ENCODE assay signal across 8 cellular contexts in the genomic region with DNA sequence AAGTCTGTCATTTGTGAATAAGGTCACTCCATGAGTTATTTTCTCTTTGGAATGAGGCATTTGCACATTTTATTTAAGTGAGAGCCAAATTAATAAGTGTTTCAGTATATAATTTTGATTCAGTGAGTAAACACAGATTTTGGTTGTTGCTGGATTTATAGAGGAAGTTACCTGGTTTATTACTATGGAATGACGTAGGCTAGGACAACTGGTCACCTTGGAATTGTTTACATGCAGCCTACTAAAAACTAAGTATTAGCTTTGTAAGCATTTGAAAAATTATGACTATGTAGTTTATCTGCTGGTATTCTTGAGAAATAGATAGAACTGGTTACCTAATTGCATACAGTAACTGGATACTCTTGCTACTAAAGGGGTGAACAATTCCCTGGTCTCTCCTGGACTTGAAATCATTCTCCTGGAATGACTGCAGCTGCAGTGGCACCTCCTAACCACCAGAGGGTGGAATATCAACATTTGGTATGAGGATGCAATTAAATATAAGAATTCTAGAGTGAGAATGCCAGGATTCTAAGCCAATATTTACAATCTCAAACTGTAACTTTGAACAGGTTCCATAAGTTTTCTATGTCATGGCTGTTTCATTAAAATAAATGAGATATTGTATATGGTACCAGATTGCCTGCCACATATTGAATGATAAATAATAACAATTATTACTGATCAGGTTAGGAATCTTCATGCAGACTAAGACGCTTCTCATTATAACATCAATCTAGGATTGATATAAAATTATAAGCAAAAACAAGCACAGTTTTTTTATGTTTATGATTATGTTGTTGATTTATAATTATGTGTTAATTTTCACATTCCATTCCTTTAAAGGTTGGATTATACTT. TPM values are rescaled to one million over a fixed set of nuclear protein-coding genes. Genes with fewer than 3 reads are reported as not detected.
A peak's percentile ranks its signal among the peaks of the same experiment; 100 is the strongest.
DNase-seq lines count a peak whose midpoint lies in the region; ATAC-seq, FAIRE-seq and TF ChIP-seq lines count a peak whose summit lies in the region.
"Had no signal": no experiment of that assay in that cellular context is flagged by ENCODE, and none has a peak within 500 bp of the region (broad histone marks: within the 10 kb centered on the region; RNA-seq: fewer than 3 reads in every experiment).

No MANE protein-coding gene starts in this region.

- TF ChIP-seq POLR2A in H1 (IDR thresholded peaks at IDR 0.05; ENCODE audit: control extremely low read depth in 1 of 2, low read depth in 2 of 2, low read length in 2 of 2): no peak
- no peak for TF ChIP-seq POLR2A in ovary (IDR thresholded peaks at IDR 0.05)

- H3K79me2 ChIP-seq in DOHH2 (ENCODE audit: control insufficient read depth, low read length) (no peaks in the 10 kb centered on the region), H1 (ENCODE audit: control insufficient read depth in 1 of 2, insufficient read depth in 2 of 2, low read length in 2 of 2) (no peaks in the 10 kb centered on the region)

- POLR2A ChIA-PET in RWPE1 (lab: Yijun Ruan, JAX; ENCODE audit: low non-redundant PET): no interaction called here
- POLR2A ChIA-PET in H1 (lab: Charles Lee; ENCODE audit: partially characterized antibody): no interaction called here
- POLR2A ChIA-PET in naive thymus-derived CD4-positive, alpha-beta T cell (lab: Charles Lee): no interaction called here

- H2BK12ac ChIP-seq in H1 (ENCODE audit: low read depth, low read length): no peak overlapping the region

- peak; percentile 62 for FAIRE-seq in H1 (lab: Jason Lieb, UNC)

- H3K9me3 Mint-ChIP-seq in naive thymus-derived CD4-positive, alpha-beta T cell: peaks cover 0 to 4% (median 0%) of the 10 kb centered on the region in 11 donors

- no peak overlapping the region for H4K5ac ChIP-seq in H1 (ENCODE audit: insufficient read length, low read depth, low read length)

- no peaks in the 10 kb centered on the region for H3K36me3 Mint-ChIP-seq in naive thymus-derived CD4-positive, alpha-beta T cell

- H4K20me1 ChIP-seq in DOHH2 (ENCODE audit: control insufficient read depth, insufficient read depth, low read depth, low read length) (no peaks in the 10 kb centered on the region), H1 (replicated peaks in 1 of 2; ENCODE audit: control insufficient read depth in 1 of 2, insufficient read depth in 2 of 2, low read length in 2 of 2) (no peaks in the 10 kb centered on the region)

- no peak overlapping the region for H4K91ac ChIP-seq in H1 (replicated peaks; ENCODE audit: insufficient read length, low read length)

- H3K27me3 ChIP-seq in DOHH2 (ENCODE audit: control insufficient read depth, low read length): no peaks in the 10 kb centered on the region
- no peaks in the 10 kb centered on the region for H3K27me3 ChIP-seq in H1 (replicated peaks in 1 of 4; ENCODE audit: control insufficient read depth in 3 of 4, extremely low read depth in 1 of 4, insufficient read depth in 3 of 4, low read length in 3 of 4)
- no peaks in the 10 kb centered on the region for H3K27me3 ChIP-seq in naive thymus-derived CD4-positive, alpha-beta T cell (ENCODE audit: control insufficient read depth in 2 of 2, insufficient read depth in 2 of 2, low read length in 2 of 2)
- no peaks in the 10 kb centered on the region for H3K27me3 ChIP-seq in ovary

- H3K4me2 ChIP-seq in DOHH2 (ENCODE audit: low read length) (no peak overlapping the region), H1 (ENCODE audit: insufficient read depth in 1 of 2, low read depth in 2 of 2, low read length in 2 of 2) (no peak overlapping the region)

- intact Hi-C loops in naive thymus-derived CD4-positive, alpha-beta T cell (cut with micrococcal nuclease): no loop called here
- intact Hi-C loops in ovary (cut with DNase I): no loop called here

- no peak overlapping the region for H2AK5ac ChIP-seq in H1 (ENCODE audit: low read depth, low read length)

- TF ChIP-seq EP300 in H1 (IDR thresholded peaks at IDR 0.05; ENCODE audit: borderline replicate concordance in 1 of 2, low read depth in 2 of 2, low read length in 2 of 2) (no peak), ovary (IDR thresholded peaks at IDR 0.05) (no peak)

- H3K9me3 ChIP-seq in DOHH2 (ENCODE audit: control insufficient read depth, insufficient read depth, low read length) (no peaks in the 10 kb centered on the region), H1 (ENCODE audit: insufficient read depth in 2 of 2, low read depth in 1 of 2, low read length in 1 of 2) (no peaks in the 10 kb centered on the region), ovary (no peaks in the 10 kb centered on the region)
- no peaks in the 10 kb centered on the region for H3K9me3 ChIP-seq in naive thymus-derived CD4-positive, alpha-beta T cell (ENCODE audit: control insufficient read depth in 2 of 3, low read length in 3 of 3)

- H3K79me1 ChIP-seq in H1 (ENCODE audit: low read depth, low read length): no peaks in the 10 kb centered on the region

- H3F3A ChIP-seq in DOHH2 (ENCODE audit: control insufficient read depth, insufficient read depth): no peaks in the 10 kb centered on the region

- H3K4me3 ChIP-seq in DOHH2 (ENCODE audit: low read length): no peak overlapping the region
- no peak overlapping the region for H3K4me3 ChIP-seq in H1 (ENCODE audit: extremely low read depth in 1 of 4, insufficient read depth in 2 of 4, low read depth in 3 of 4, low read length in 4 of 4)
- H3K4me3 ChIP-seq in naive thymus-derived CD4-positive, alpha-beta T cell (ENCODE audit: low read length): no peak overlapping the region
- H3K4me3 ChIP-seq in ovary: no peak overlapping the region

- no peaks in the 10 kb centered on the region for H3K4me1 Mint-ChIP-seq in naive thymus-derived CD4-positive, alpha-beta T cell

- TF ChIP-seq RAD21 in H1 (IDR thresholded peaks at IDR 0.05 in 1 of 2, conservative IDR thresholded peaks at IDR 0.05 in 1 of 2; ENCODE audit: low read depth in 2 of 2, low read length in 2 of 2): peak; percentile 69 to 75

- H3K4me1 ChIP-seq in DOHH2 (ENCODE audit: control insufficient read depth, low read length) (no peaks in the 10 kb centered on the region), H1 (replicated peaks in 1 of 4; ENCODE audit: control insufficient read depth in 3 of 4, insufficient read depth in 4 of 4, low read length in 3 of 4) (no peaks in the 10 kb centered on the region), ovary (ENCODE audit: insufficient read depth) (no peaks in the 10 kb centered on the region)
- H3K4me1 ChIP-seq in naive thymus-derived CD4-positive, alpha-beta T cell (ENCODE audit: control insufficient read depth in 2 of 2, insufficient read depth in 2 of 2, low read length in 2 of 2): no peaks in the 10 kb centered on the region

- H3K23ac ChIP-seq in H1 (ENCODE audit: insufficient read length): no peak overlapping the region

- no peak overlapping the region for H3K56ac ChIP-seq in H1 (replicated peaks; ENCODE audit: insufficient read length, low read depth, low read length)

- H2BK20ac ChIP-seq in H1 (ENCODE audit: low read length): no peak overlapping the region

- H3K27ac ChIP-seq in DOHH2 (ENCODE audit: low read depth, low read length): no peak overlapping the region
- no peak overlapping the region for H3K27ac ChIP-seq in RWPE1
- no peak overlapping the region for H3K27ac ChIP-seq in H1 (ENCODE audit: low read depth, low read length)
- H3K27ac ChIP-seq in naive thymus-derived CD4-positive, alpha-beta T cell (ENCODE audit: low read depth, low read length): no peak overlapping the region
- no peak overlapping the region for H3K27ac ChIP-seq in ovary

- ATAC-seq in HG02885 (IDR thresholded peaks at IDR 0.05; ENCODE audit: poor library complexity, unreplicated experiment) (peak; percentile 73), HG03460 (IDR thresholded peaks at IDR 0.05; ENCODE audit: unreplicated experiment) (no peak)
- no peak for ATAC-seq in naive thymus-derived CD4-positive, alpha-beta T cell
- ATAC-seq: right cardiac atrium had no signal

- CTCF ChIA-PET in RWPE1 (lab: Yijun Ruan, JAX) (interaction anchor here (0.5 to 1.5 kb wide), 9 partner anchors 54 to 1703 kb away, joined by 3 to 12 read pairs (median 3); no protein-coding TSS in a partner anchor), H1 (lab: Charles Lee; ENCODE audit: partially characterized antibody) (interaction anchor here (0.6 to 3.7 kb wide), 18 partner anchors 9 to 693 kb away, joined by 3 to 18 read pairs (median 5); no protein-coding TSS in a partner anchor)
- CTCF ChIA-PET in naive thymus-derived CD4-positive, alpha-beta T cell (lab: Charles Lee): interaction anchor here (0.7 kb wide), 1 partner anchor 742 kb away, joined by 3 read pairs; no protein-coding TSS in a partner anchor

- H2BK120ac ChIP-seq in H1 (replicated peaks; ENCODE audit: low read depth, low read length): no peak overlapping the region

- no peak overlapping the region for H2BK15ac ChIP-seq in H1 (ENCODE audit: low read length)

- H3K27me3 Mint-ChIP-seq in naive thymus-derived CD4-positive, alpha-beta T cell: peaks cover 0 to 13% (median 12%) of the 10 kb centered on the region in 5 donors

- 94% methylated on average over 2 of the region's 2 CpGs; no CpG with 5 or more reads in 1 of the 2 experiments for WGBS in H1 (ENCODE audit: extremely low coverage in 1 of 2, insufficient coverage in 1 of 2, insufficient read length in 1 of 2, insufficient replicate concordance in 2 of 2, low coverage in 1 of 2, low lambda C conversion rate in 2 of 2, missing lambda C conversion rate in 1 of 2), 2 experiments
- WGBS in ovary, 3 donors: 86 to 87% (median 87%) methylated on average over 2 of the region's 2 CpGs

- no peak overlapping the region for H3K18ac ChIP-seq in H1 (ENCODE audit: extremely low read depth, low read length)

- H3K36me3 ChIP-seq in DOHH2 (ENCODE audit: control insufficient read depth, low read length) (no peaks in the 10 kb centered on the region), H1 (ENCODE audit: control insufficient read depth in 2 of 4, insufficient read depth in 4 of 4, low read length in 3 of 4) (no peaks in the 10 kb centered on the region), ovary (no peaks in the 10 kb centered on the region)
- no peaks in the 10 kb centered on the region for H3K36me3 ChIP-seq in naive thymus-derived CD4-positive, alpha-beta T cell (ENCODE audit: control insufficient read depth in 2 of 3, insufficient read depth in 3 of 3, low read length in 3 of 3)

- no peak overlapping the region for H3K4me3 Mint-ChIP-seq in naive thymus-derived CD4-positive, alpha-beta T cell

- DNase-seq in RWPE1 (ENCODE audit: low spot score): peak; percentile 56
- peak in 1 of 2 experiments; percentile 63 for DNase-seq in H1 (ENCODE audit: low read depth in 1 of 2, low spot score in 2 of 2)
- peak in 5 of 9 donors; percentile 2 to 24 (median 5) for DNase-seq in naive thymus-derived CD4-positive, alpha-beta T cell
- DNase-seq in ovary: no peak

- no peak overlapping the region for H4K8ac ChIP-seq in H1 (ENCODE audit: extremely low read depth, insufficient read depth, low read length)

- no peak overlapping the region for H2BK5ac ChIP-seq in H1 (ENCODE audit: low read depth, low read length)

- H3K9ac ChIP-seq in H1 (replicated peaks in 1 of 4; ENCODE audit: extremely low read depth in 1 of 4, low read depth in 3 of 4, low read length in 3 of 4): no peak overlapping the region

- H3K4ac ChIP-seq in H1 (replicated peaks; ENCODE audit: insufficient read length, low read depth, low read length): no peak overlapping the region

- H3K23me2 ChIP-seq in H1 (ENCODE audit: low read depth, low read length): no peaks in the 10 kb centered on the region

- TF ChIP-seq CTCF in DOHH2 (IDR thresholded peaks at IDR 0.05; ENCODE audit: low read depth, low read length, poor library complexity, severe bottlenecking) (peak; percentile 78), RWPE1 (conservative IDR thresholded peaks at IDR 0.05; ENCODE audit: low read depth) (peak; percentile 85), H1 (IDR thresholded peaks at IDR 0.05; ENCODE audit: control extremely low read depth in 1 of 3, insufficient read depth in 1 of 3, low read depth in 1 of 3, low read length in 3 of 3) (peak; percentile 17 to 82 (median 72)), ovary (IDR thresholded peaks at IDR 0.05) (no peak)

- H3K27ac Mint-ChIP-seq in naive thymus-derived CD4-positive, alpha-beta T cell: no peak overlapping the region

- H2AFZ ChIP-seq in H1 (ENCODE audit: low read length): no peak overlapping the region

- H3K9me2 ChIP-seq in DOHH2 (replicated peaks; ENCODE audit: control insufficient read depth, low read length): no peaks in the 10 kb centered on the region

- no peak overlapping the region for H3K14ac ChIP-seq in H1 (ENCODE audit: insufficient read length)

RNA-seq across cellular contexts. Expression of a gene that starts 3.5 kb away (rescaled TPM):
- total RNA-seq in H1 (2021; fragmentation: NEBNext Ultra II Directional; extraction: Animal tissue kit (Norgen Biotek cat#: 25700)): not detected in 2 replicates
- polyA plus RNA-seq in H1 (2011; rRNA removed) (not detected in 2 replicates), ovary (not detected)
- not detected for polyA plus RNA-seq in H1 (2011; cell fraction: cytosol; rRNA removed)
- not detected for polyA plus RNA-seq in H1 (2011; cell fraction: nucleus; rRNA removed)
- not detected in 4 replicates for polyA plus RNA-seq in H1 (2012, experiment 1 of 2)
- not detected for polyA plus RNA-seq in H1 (2012, experiment 2 of 2)
- not detected for polyA plus RNA-seq in H1 (2013, experiment 1 of 2)
- not detected for polyA plus RNA-seq in H1 (2013, experiment 2 of 2)
- not detected in 2 replicates for polyA minus RNA-seq in H1 (2011; rRNA and poly(A)+ RNA removed)
- not detected for polyA minus RNA-seq in H1 (2011; cell fraction: cytosol; rRNA and poly(A)+ RNA removed)
- not detected for polyA minus RNA-seq in H1 (2011; cell fraction: nucleus; rRNA and poly(A)+ RNA removed)
- not detected for total RNA-seq in naive thymus-derived CD4-positive, alpha-beta T cell
- not detected for polyA plus RNA-seq in naive thymus-derived CD4-positive, alpha-beta T cell
- total RNA-seq in ovary: not detected
- total RNA-seq: right cardiac atrium had no signal
- polyA plus RNA-seq: right cardiac atrium had no signal

RNA-seq across cellular contexts. Expression of a gene that starts 7.5 kb away (rescaled TPM):
- not detected in 2 replicates for total RNA-seq in H1 (2021; fragmentation: NEBNext Ultra II Directional; extraction: Animal tissue kit (Norgen Biotek cat#: 25700))
- polyA plus RNA-seq in H1 (2011; rRNA removed) (not detected in 2 replicates), ovary (not detected)
- not detected for polyA plus RNA-seq in H1 (2011; cell fraction: cytosol; rRNA removed)
- polyA plus RNA-seq in H1 (2011; cell fraction: nucleus; rRNA removed): not detected
- not detected in 4 replicates for polyA plus RNA-seq in H1 (2012, experiment 1 of 2)
- polyA plus RNA-seq in H1 (2012, experiment 2 of 2): not detected
- not detected for polyA plus RNA-seq in H1 (2013, experiment 1 of 2)
- not detected for polyA plus RNA-seq in H1 (2013, experiment 2 of 2)
- polyA minus RNA-seq in H1 (2011; rRNA and poly(A)+ RNA removed): not detected in 2 replicates
- not detected for polyA minus RNA-seq in H1 (2011; cell fraction: cytosol; rRNA and poly(A)+ RNA removed)
- not detected for polyA minus RNA-seq in H1 (2011; cell fraction: nucleus; rRNA and poly(A)+ RNA removed)
- total RNA-seq in naive thymus-derived CD4-positive, alpha-beta T cell: not detected
- polyA plus RNA-seq in naive thymus-derived CD4-positive, alpha-beta T cell: not detected
- total RNA-seq in ovary: not detected
- total RNA-seq: right cardiac atrium had no signal
- polyA plus RNA-seq: right cardiac atrium had no signal

RNA-seq across cellular contexts. Expression of a gene that starts 20.8 kb away (rescaled TPM):
- total RNA-seq in H1 (2021; fragmentation: NEBNext Ultra II Directional; extraction: Animal tissue kit (Norgen Biotek cat#: 25700)): not detected in 2 replicates
- polyA plus RNA-seq in H1 (2011; rRNA removed) (not detected in 2 replicates), ovary (not detected)
- polyA plus RNA-seq in H1 (2011; cell fraction: cytosol; rRNA removed): not detected
- polyA plus RNA-seq in H1 (2011; cell fraction: nucleus; rRNA removed): not detected
- not detected in 4 replicates for polyA plus RNA-seq in H1 (2012, experiment 1 of 2)
- polyA plus RNA-seq in H1 (2012, experiment 2 of 2): not detected
- polyA plus RNA-seq in H1 (2013, experiment 1 of 2): not detected
- not detected for polyA plus RNA-seq in H1 (2013, experiment 2 of 2)
- not detected in 2 replicates for polyA minus RNA-seq in H1 (2011; rRNA and poly(A)+ RNA removed)
- not detected for polyA minus RNA-seq in H1 (2011; cell fraction: cytosol; rRNA and poly(A)+ RNA removed)
- not detected for polyA minus RNA-seq in H1 (2011; cell fraction: nucleus; rRNA and poly(A)+ RNA removed)
- total RNA-seq in naive thymus-derived CD4-positive, alpha-beta T cell: not detected
- polyA plus RNA-seq in naive thymus-derived CD4-positive, alpha-beta T cell: not detected
- not detected for total RNA-seq in ovary
- total RNA-seq: right cardiac atrium had no signal
- polyA plus RNA-seq: right cardiac atrium had no signal

RNA-seq across cellular contexts. Expression of a gene that starts 31.1 kb away (rescaled TPM):
- not detected in 2 replicates for total RNA-seq in H1 (2021; fragmentation: NEBNext Ultra II Directional; extraction: Animal tissue kit (Norgen Biotek cat#: 25700))
- polyA plus RNA-seq in H1 (2011; rRNA removed) (not detected in 2 replicates), ovary (not detected)
- polyA plus RNA-seq in H1 (2011; cell fraction: cytosol; rRNA removed): not detected
- not detected for polyA plus RNA-seq in H1 (2011; cell fraction: nucleus; rRNA removed)
- not detected in 4 replicates for polyA plus RNA-seq in H1 (2012, experiment 1 of 2)
- polyA plus RNA-seq in H1 (2012, experiment 2 of 2): not detected
- not detected for polyA plus RNA-seq in H1 (2013, experiment 1 of 2)
- not detected for polyA plus RNA-seq in H1 (2013, experiment 2 of 2)
- not detected in 2 replicates for polyA minus RNA-seq in H1 (2011; rRNA and poly(A)+ RNA removed)
- polyA minus RNA-seq in H1 (2011; cell fraction: cytosol; rRNA and poly(A)+ RNA removed): not detected
- not detected for polyA minus RNA-seq in H1 (2011; cell fraction: nucleus; rRNA and poly(A)+ RNA removed)
- total RNA-seq in naive thymus-derived CD4-positive, alpha-beta T cell: not detected
- polyA plus RNA-seq in naive thymus-derived CD4-positive, alpha-beta T cell: not detected
- total RNA-seq in ovary: not detected
- total RNA-seq: right cardiac atrium had no signal
- polyA plus RNA-seq: right cardiac atrium had no signal

RNA-seq across cellular contexts. Expression of a gene that starts 51.6 kb away (rescaled TPM):
- total RNA-seq in H1 (2021; fragmentation: NEBNext Ultra II Directional; extraction: Animal tissue kit (Norgen Biotek cat#: 25700)): not detected in 2 replicates
- polyA plus RNA-seq in H1 (2011; rRNA removed) (not detected in 2 replicates), ovary (not detected)
- not detected for polyA plus RNA-seq in H1 (2011; cell fraction: cytosol; rRNA removed)
- not detected for polyA plus RNA-seq in H1 (2011; cell fraction: nucleus; rRNA removed)
- polyA plus RNA-seq in H1 (2012, experiment 1 of 2): not detected in 4 replicates
- not detected for polyA plus RNA-seq in H1 (2012, experiment 2 of 2)
- polyA plus RNA-seq in H1 (2013, experiment 1 of 2): not detected
- not detected for polyA plus RNA-seq in H1 (2013, experiment 2 of 2)
- polyA minus RNA-seq in H1 (2011; rRNA and poly(A)+ RNA removed): not detected in 2 replicates
- polyA minus RNA-seq in H1 (2011; cell fraction: cytosol; rRNA and poly(A)+ RNA removed): not detected
- not detected for polyA minus RNA-seq in H1 (2011; cell fraction: nucleus; rRNA and poly(A)+ RNA removed)
- not detected for total RNA-seq in naive thymus-derived CD4-positive, alpha-beta T cell
- polyA plus RNA-seq in naive thymus-derived CD4-positive, alpha-beta T cell: not detected
- total RNA-seq in ovary: not detected
- total RNA-seq: right cardiac atrium had no signal
- polyA plus RNA-seq: right cardiac atrium had no signal

Comparison
In these comparisons a context has a peak if more than half of its experiments do, and no peak if none do; other contexts are left out.
1. CTCF ChIP-seq: peak in DOHH2 (single experiment), RWPE1 (single experiment) and H1 (3 of 3); none in ovary (0 of 3).
2. DNase-seq: peak in RWPE1 (single experiment) and naive thymus-derived CD4-positive, alpha-beta T cell (5 of 9); none in ovary (0 of 5).